ENCODE assay signal across 10 cellular contexts in the genomic region with DNA sequence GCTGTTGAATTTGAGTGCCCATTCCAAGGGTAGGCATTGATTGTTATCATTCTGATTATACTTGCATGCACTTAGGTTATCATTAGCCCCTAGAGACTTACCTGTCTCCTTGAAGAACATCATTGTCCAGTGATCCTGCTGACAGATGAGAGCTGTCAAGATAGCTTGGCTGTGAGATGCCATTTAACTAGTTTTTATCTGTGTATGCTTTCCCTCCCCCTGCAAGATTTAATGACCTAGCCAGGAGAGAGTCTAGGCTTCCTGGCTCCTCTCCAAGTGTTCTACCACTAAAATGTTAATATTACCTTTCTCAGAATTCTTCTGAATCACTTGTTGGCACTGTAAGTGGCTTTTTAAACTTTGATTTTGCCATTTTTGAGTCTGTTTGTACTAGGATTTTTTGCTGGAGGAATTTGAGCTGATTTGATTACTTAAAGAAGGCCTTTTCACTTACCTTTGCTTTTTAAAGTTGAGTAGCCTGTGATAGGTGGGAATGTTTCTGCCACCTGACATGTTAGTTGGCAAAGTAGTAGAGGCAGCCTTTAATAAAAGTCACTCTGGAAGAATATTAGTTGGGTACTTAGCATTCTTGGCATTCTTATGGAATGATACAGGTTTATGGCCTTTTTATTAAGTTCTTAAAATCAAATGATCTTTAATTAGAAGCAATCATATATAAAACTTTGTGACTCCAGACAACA. TPM values are rescaled to one million over a fixed set of nuclear protein-coding genes. Genes with fewer than 3 reads are reported as not detected.
A peak's percentile ranks its signal among the peaks of the same experiment; 100 is the strongest.
DNase-seq lines count a peak whose midpoint lies in the region; ATAC-seq and TF ChIP-seq lines count a peak whose summit lies in the region.
"Had no signal": no experiment of that assay in that cellular context is flagged by ENCODE, and none has a peak within 500 bp of the region (broad histone marks: within the 10 kb centered on the region; RNA-seq: fewer than 3 reads in every experiment).

No MANE protein-coding gene starts in this region.

- no peak overlapping the region for H2BK120ac ChIP-seq in mesenchymal stem cell (ENCODE audit: low read depth, low read length)

- H3K9me3 ChIP-seq in A673 (ENCODE audit: low read depth, low read length, poor library complexity, severe bottlenecking) (no peaks in the 10 kb centered on the region), HEK293 (ENCODE audit: control insufficient read depth, insufficient read depth, low read depth, low read length) (no peaks in the 10 kb centered on the region), body of pancreas (no peaks in the 10 kb centered on the region), mesenchymal stem cell (ENCODE audit: control insufficient read depth, low read length) (no peaks in the 10 kb centered on the region)

- intact Hi-C loops in A673 (cut with micrococcal nuclease; ENCODE audit: unreplicated experiment) = no loop called here
- intact Hi-C loops in body of pancreas (cut with DNase I) = no loop called here

- peaks cover 16% of the 10 kb centered on the region for H3K79me1 ChIP-seq in mesenchymal stem cell (replicated peaks; ENCODE audit: low read length, poor library complexity, severe bottlenecking)

- no peak overlapping the region for H3K23ac ChIP-seq in mesenchymal stem cell (ENCODE audit: low read length in 2 of 2)

- no TSS peak for BruUV-seq in A673 (replicated peaks; lab: Mats Ljungman, UMichigan)

- H2BK12ac ChIP-seq in mesenchymal stem cell (ENCODE audit: low read length in 2 of 2) = no peak overlapping the region

- peak overlapping the region; percentile 16 for H4K91ac ChIP-seq in mesenchymal stem cell (ENCODE audit: low read length)

- no peak overlapping the region for H3K9ac ChIP-seq in mesenchymal stem cell (ENCODE audit: low read length)

- CTCF ChIA-PET in A673 (lab: Charles Lee) = no interaction called here
- CTCF ChIA-PET in HEK293 (lab: Yijun Ruan, JAX) = interaction anchor here (0.6 to 1.2 kb wide), 5 partner anchors 42 to 697 kb away, joined by 3 to 5 read pairs (median 3); no protein-coding TSS in a partner anchor

- peak overlapping the region in 1 of 2 experiments; percentile 39 for H3K14ac ChIP-seq in mesenchymal stem cell (ENCODE audit: low read length in 2 of 2)

- H4K8ac ChIP-seq in mesenchymal stem cell (ENCODE audit: low read length) = no peak overlapping the region

- no peak overlapping the region for H2BK15ac ChIP-seq in mesenchymal stem cell (ENCODE audit: low read depth, poor library complexity, severe bottlenecking)

- POLR2A ChIA-PET in A673 (lab: Charles Lee; ENCODE audit: low non-redundant PET) (no interaction called here), HEK293 (lab: Yijun Ruan, JAX) (no interaction called here)

- H2AK5ac ChIP-seq in mesenchymal stem cell (ENCODE audit: low read length, severe bottlenecking) = peak overlapping the region; percentile 40

- ATAC-seq in body of pancreas = peak; percentile 65
- ATAC-seq in HG03460 (IDR thresholded peaks at IDR 0.05; ENCODE audit: unreplicated experiment) = no peak

- peak overlapping the region; percentile 40 for H2BK5ac ChIP-seq in mesenchymal stem cell (ENCODE audit: low read depth, low read length, poor library complexity, severe bottlenecking)

- no peak for TF ChIP-seq CTCF in A673 (conservative IDR thresholded peaks at IDR 0.05; ENCODE audit: low read depth, low read length)
- no peak for TF ChIP-seq CTCF in HEK293 (tag by site-specific recombination; IDR thresholded peaks at IDR 0.05)
- TF ChIP-seq CTCF in body of pancreas (IDR thresholded peaks at IDR 0.05) = no peak

- TF ChIP-seq POLR2A in body of pancreas (IDR thresholded peaks at IDR 0.05) = no peak

- H3K27ac ChIP-seq in A673 (ENCODE audit: low read depth, low read length, poor library complexity, severe bottlenecking) = peak overlapping the region; percentile 4
- H3K27ac ChIP-seq in HEK293 (ENCODE audit: extremely low read depth, low read depth, low read length) = peak overlapping the region; percentile 28; the same call in 1 of the 2 replicates
- peak overlapping the region in 3 of 4 donors; percentile 36 to 60 (median 42) for H3K27ac ChIP-seq in body of pancreas
- H3K27ac ChIP-seq in mesenchymal stem cell (ENCODE audit: low read length, poor library complexity, severe bottlenecking) = peak overlapping the region; percentile 86

- no peak overlapping the region for H3K4me3 ChIP-seq in A673 (ENCODE audit: low read depth, low read length, poor library complexity, severe bottlenecking)
- no peak overlapping the region for H3K4me3 ChIP-seq in HEK293 (ENCODE audit: low read depth, low read length)
- H3K4me3 ChIP-seq in body of pancreas = no peak overlapping the region
- H3K4me3 ChIP-seq in mesenchymal stem cell (ENCODE audit: insufficient read depth in 1 of 2, low read depth in 1 of 2, low read length in 2 of 2) = no peak overlapping the region

- H3K4me2 ChIP-seq in mesenchymal stem cell (ENCODE audit: low read length, poor library complexity, severe bottlenecking) = peak overlapping the region; percentile 3

- no peak overlapping the region for H3K4ac ChIP-seq in mesenchymal stem cell (ENCODE audit: low read depth in 1 of 2, low read length in 2 of 2)

- H3K27me3 ChIP-seq in A673 (replicated peaks; ENCODE audit: insufficient read depth, low read depth, low read length, poor library complexity) (no peaks in the 10 kb centered on the region), body of pancreas (no peaks in the 10 kb centered on the region), mesenchymal stem cell (ENCODE audit: control insufficient read depth in 1 of 2, insufficient read depth in 1 of 2, low read length in 2 of 2) (no peaks in the 10 kb centered on the region)

- H3K36me3 ChIP-seq in A673 (ENCODE audit: insufficient read depth, low read length, poor library complexity, severe bottlenecking) (no peaks in the 10 kb centered on the region), HEK293 (ENCODE audit: control insufficient read depth in 2 of 2, insufficient read depth in 1 of 2, low read length in 2 of 2) (no peaks in the 10 kb centered on the region; a peak in 1 of 3 replicates), body of pancreas (replicated peaks in 1 of 2; ENCODE audit: insufficient read depth in 1 of 2, low read depth in 2 of 2) (no peaks in the 10 kb centered on the region), mesenchymal stem cell (ENCODE audit: control insufficient read depth in 1 of 2, insufficient read depth in 2 of 2, low read depth in 1 of 2, low read length in 2 of 2) (no peaks in the 10 kb centered on the region)

- H3K4me1 ChIP-seq in A673 (ENCODE audit: insufficient read depth, low read length, poor library complexity, severe bottlenecking) (peaks cover 34% of the 10 kb centered on the region), HEK293 (ENCODE audit: control insufficient read depth, insufficient read depth, low read length) (peaks cover 49% of the 10 kb centered on the region), body of pancreas (peaks cover 38% of the 10 kb centered on the region), mesenchymal stem cell (ENCODE audit: control insufficient read depth, insufficient read depth, low read depth, low read length) (peaks cover 27% of the 10 kb centered on the region)

- H2AFZ ChIP-seq in mesenchymal stem cell (ENCODE audit: low read depth, low read length) = no peak overlapping the region

- H3K18ac ChIP-seq in mesenchymal stem cell (ENCODE audit: low read depth in 1 of 2, low read length in 2 of 2) = peak overlapping the region in 1 of 2 experiments; percentile 37

- DNase-seq in A673 (ENCODE audit: low spot score) = no peak
- DNase-seq in body of pancreas = no peak
- no peak for DNase-seq in mesenchymal stem cell
- no peak for DNase-seq in activated CD4-positive, CD25-positive, alpha-beta regulatory T cell (lab: John Stamatoyannopoulos, UW)
- DNase-seq in nucleus accumbens (lab: John Stamatoyannopoulos, UW) = no peak
- no peak for DNase-seq in activated CD4-positive, alpha-beta T cell treated with anti-CD3 and anti-CD28 coated beads for 4 hours
- DNase-seq: activated CD4-positive, alpha-beta memory T cell treated with anti-CD3 and anti-CD28 coated beads, Interleukin-2, amount 10 ng/mL, durations not matched to agents 7 days and 5 days; NCI-H2107 had no signal

TF ChIP-seq in HEK293, 187 proteins besides CTCF, POLR2A, EP300 and RAD21 (continues in another document):
- TF ChIP-seq PRDM1 (tag by site-specific recombination; IDR thresholded peaks at IDR 0.05) (peak; percentile 64; the same call in 1 of the 2 replicates), BCL6B (tag by site-specific recombination; IDR thresholded peaks at IDR 0.05) (no peak), ZNF398 (tag by site-specific recombination; IDR thresholded peaks at IDR 0.05) (no peak), ZNF404 (tag by site-specific recombination; IDR thresholded peaks at IDR 0.05) (no peak), ZNF549 (tag by site-specific recombination; IDR thresholded peaks at IDR 0.05) (no peak)

RNA-seq across cellular contexts. Expression of gene ARHGAP35, which starts 41.1 kb away (rescaled TPM):
- total RNA-seq in A673 (2021) (76.5 and 76.7 TPM in 2 replicates), body of pancreas (10 to 100 TPM; 22.8 to 24.7 TPM)
- 40.0 TPM for polyA plus RNA-seq in mesenchymal stem cell (2013, experiment 1 of 2)
- 36.9 TPM for polyA plus RNA-seq in mesenchymal stem cell (2013, experiment 2 of 2)

RNA-seq across cellular contexts. Expression of gene AP2S1, which starts 51.2 kb away (rescaled TPM):
- total RNA-seq in A673 (2021) = 226 and 241 TPM in 2 replicates
- total RNA-seq in body of pancreas = 10 to 100 TPM; 32.2 to 49.1 TPM
- 284 TPM for polyA plus RNA-seq in mesenchymal stem cell (2013, experiment 1 of 2)
- polyA plus RNA-seq in mesenchymal stem cell (2013, experiment 2 of 2) = 308 TPM

Comparison
In these comparisons a context has a peak if more than half of its experiments do, and no peak if none do; other contexts are left out.
1. H3K27ac ChIP-seq: peak in every context shown above with its lines; median percentile 86 in mesenchymal stem cell; 42 in body of pancreas; 28 in HEK293; 4 in A673.